ENCODE assay signal across 8 cellular contexts in genomic region chrX:10199212-10199611, GRCh38. TPM values are rescaled to one million over a fixed set of nuclear protein-coding genes. Genes with fewer than 3 reads are reported as not detected.
DNase-seq lines count a peak whose midpoint lies in the region; ATAC-seq and TF ChIP-seq lines count a peak whose summit lies in the region.

No MANE protein-coding gene starts in this region.

- WGBS in mammary epithelial cell (ENCODE audit: low coverage, missing lambda C conversion rate) = 82% methylated on average over 6 of the region's 6 CpGs
- WGBS in aorta, 2 donors = 76 to 79% methylated on average over 6 of the region's 6 CpGs

- H3K27me3 Mint-ChIP-seq in MCF 10A (ENCODE audit: insufficient read depth, unreplicated experiment) (no peaks in the 10 kb centered on the region), WTC11 (ENCODE audit: low read depth) (no peaks in the 10 kb centered on the region)
- no peaks in the 10 kb centered on the region for H3K27me3 Mint-ChIP-seq in effector memory CD8-positive, alpha-beta T cell

- dilution Hi-C loops in mammary epithelial cell (cut with HindIII; ENCODE audit: low sequenced_read_pairs) = loop anchor here (10.0 to 25.0 kb wide), 3 partner anchors 446 to 938 kb away; no protein-coding TSS in a partner anchor

- H3K9me3 Mint-ChIP-seq in MCF 10A (ENCODE audit: unreplicated experiment) (peaks cover 8% of the 10 kb centered on the region), WTC11 (no peaks in the 10 kb centered on the region)
- no peaks in the 10 kb centered on the region for H3K9me3 Mint-ChIP-seq in effector memory CD8-positive, alpha-beta T cell

- H3K36me3 ChIP-seq in mammary epithelial cell (ENCODE audit: insufficient read depth, low read length) (no peaks in the 10 kb centered on the region), aorta (ENCODE audit: control insufficient read depth in 1 of 2, insufficient read depth in 2 of 2, low read length in 1 of 2) (no peaks in the 10 kb centered on the region), brain microvascular endothelial cell (replicated peaks) (no peaks in the 10 kb centered on the region)

- no peak overlapping the region for H3K4me2 ChIP-seq in mammary epithelial cell (ENCODE audit: insufficient read depth, low read depth, low read length)

- TF ChIP-seq CTCF in MCF 10A (IDR thresholded peaks at IDR 0.05; ENCODE audit: unreplicated experiment) (no peak), mammary epithelial cell (conservative IDR thresholded peaks at IDR 0.05 in 1 of 2, IDR thresholded peaks at IDR 0.05 in 1 of 2; ENCODE audit: extremely low read depth in 1 of 2, insufficient read depth in 1 of 2, low read depth in 1 of 2, low read length in 2 of 2) (no peak), brain microvascular endothelial cell (IDR thresholded peaks at IDR 0.05; ENCODE audit: low read depth, low read length, missing control alignments) (no peak), WTC11 (IDR thresholded peaks at IDR 0.05) (no peak)

- no peaks in the 10 kb centered on the region for H4K20me1 ChIP-seq in mammary epithelial cell (ENCODE audit: insufficient read depth, low read length)

- H3K4me3 Mint-ChIP-seq in MCF 10A (ENCODE audit: unreplicated experiment) (no peak overlapping the region), WTC11 (no peak overlapping the region)
- no peak overlapping the region for H3K4me3 Mint-ChIP-seq in effector memory CD8-positive, alpha-beta T cell

- in situ Hi-C loops in mammary epithelial cell (cut with MboI; ENCODE audit: low sequenced_read_pairs in 2 of 2) (loop anchor here (25.0 kb wide), 3 partner anchors 413 to 913 kb away; partner anchors contain the start of genes HCCS (in 1 of the 2) and MID1 (in 1 of the 2)), brain microvascular endothelial cell (cut with HindIII; ENCODE audit: low pct_ligation_motif_present, low sequenced_read_pairs) (loop anchor here (25.0 kb wide), 1 partner anchor 913 kb away; the partner anchor contains the start of gene HCCS)

- DNase-seq in MCF 10A (ENCODE audit: unreplicated experiment) (peak; percentile 17), mammary epithelial cell (no peak), aorta (peak in 1 of 2 donors; percentile 83), brain microvascular endothelial cell (no peak), NCI-H187 (lab: John Stamatoyannopoulos, UW) (no peak), WTC11 (ENCODE audit: low spot score) (no peak)
- no peak for DNase-seq in effector memory CD8-positive, alpha-beta T cell

- H3K4me3 ChIP-seq in mammary epithelial cell (replicated peaks in 1 of 3; ENCODE audit: insufficient read depth in 1 of 3, low read depth in 2 of 3, low read length in 3 of 3) = no peak overlapping the region
- H3K4me3 ChIP-seq in aorta (ENCODE audit: low read length in 2 of 2) = no peak overlapping the region
- H3K4me3 ChIP-seq in brain microvascular endothelial cell (ENCODE audit: low read depth, low read length) = no peak overlapping the region

- no peak overlapping the region for H2AFZ ChIP-seq in mammary epithelial cell (ENCODE audit: low read depth, low read length)

- peaks cover 13% of the 10 kb centered on the region for H3K36me3 Mint-ChIP-seq in MCF 10A (ENCODE audit: insufficient read depth, unreplicated experiment)
- no peaks in the 10 kb centered on the region for H3K36me3 Mint-ChIP-seq in effector memory CD8-positive, alpha-beta T cell (ENCODE audit: insufficient read depth)
- H3K36me3 Mint-ChIP-seq in WTC11 = peaks cover 10% of the 10 kb centered on the region

- H3K27ac Mint-ChIP-seq in MCF 10A (ENCODE audit: low read depth, unreplicated experiment) (no peak overlapping the region), WTC11 (no peak overlapping the region)
- H3K27ac Mint-ChIP-seq in effector memory CD8-positive, alpha-beta T cell = peak overlapping the region in 1 of 2 donors; percentile 19

- peaks cover 6% of the 10 kb centered on the region for H3K4me1 Mint-ChIP-seq in MCF 10A (ENCODE audit: insufficient read depth, unreplicated experiment)
- H3K4me1 Mint-ChIP-seq in effector memory CD8-positive, alpha-beta T cell (ENCODE audit: low read depth in 2 of 2) = peaks cover 0 to 2% of the 10 kb centered on the region in 2 donors
- no peaks in the 10 kb centered on the region for H3K4me1 Mint-ChIP-seq in WTC11

- ATAC-seq in HG03565 (IDR thresholded peaks at IDR 0.05; ENCODE audit: unreplicated experiment) = peak; percentile 96
- peak; percentile 71 for ATAC-seq in effector memory CD8-positive, alpha-beta T cell (replicated peaks)
- peak; percentile 44 for ATAC-seq in aorta (ENCODE audit: low FRiP score)
- ATAC-seq in WTC11 = no peak

- H3K9me3 ChIP-seq in mammary epithelial cell (replicated peaks; ENCODE audit: insufficient read depth, low read length) (no peaks in the 10 kb centered on the region), aorta (ENCODE audit: control insufficient read depth, low read length) (no peaks in the 10 kb centered on the region)

- intact Hi-C loops in MCF 10A (cut with micrococcal nuclease) (no loop called here), mammary epithelial cell (cut with micrococcal nuclease) (no loop called here), aorta (cut with DNase I) (loop anchor here in 1 of 2 donors (5.0 to 10.0 kb wide), 2 partner anchors 418 to 906 kb away; no protein-coding TSS in a partner anchor)

- POLR2A ChIA-PET in MCF 10A (lab: Yijun Ruan, JAX) (no interaction called here), WTC11 (lab: Charles Lee) (no interaction called here)

- CTCF ChIA-PET in MCF 10A (lab: Yijun Ruan, JAX) = interaction anchor here (0.8 to 3.5 kb wide), 3 partner anchors 9 to 523 kb away, joined by 3 to 22 read pairs (median 3); no protein-coding TSS in a partner anchor
- CTCF ChIA-PET in mammary epithelial cell (lab: Charles Lee; ENCODE audit: low non-redundant PET) = no interaction called here
- CTCF ChIA-PET in WTC11 (lab: Charles Lee) = no interaction called here

- no TSS peak for BruUV-seq in MCF 10A (replicated peaks; lab: Mats Ljungman, UMichigan)
- no TSS peak for BruUV-seq in mammary epithelial cell (replicated peaks; lab: Mats Ljungman, UMichigan)

- no peaks in the 10 kb centered on the region for H3K79me2 ChIP-seq in mammary epithelial cell (ENCODE audit: insufficient read depth, low read length)

- H3K27ac ChIP-seq in mammary epithelial cell (ENCODE audit: insufficient read depth, low read depth, low read length) = no peak overlapping the region
- no peak overlapping the region for H3K27ac ChIP-seq in aorta (ENCODE audit: low read depth in 1 of 2, low read length in 2 of 2)
- no peak overlapping the region for H3K27ac ChIP-seq in brain microvascular endothelial cell

- H3K4me1 ChIP-seq in mammary epithelial cell (ENCODE audit: insufficient read depth, low read length) (no peaks in the 10 kb centered on the region), aorta (ENCODE audit: control insufficient read depth in 1 of 2, insufficient read depth in 2 of 2, low read length in 2 of 2) (no peaks in the 10 kb centered on the region)

- no peaks in the 10 kb centered on the region for H3K27me3 ChIP-seq in mammary epithelial cell (ENCODE audit: insufficient read depth, low read length)
- no peaks in the 10 kb centered on the region for H3K27me3 ChIP-seq in aorta (ENCODE audit: control insufficient read depth in 1 of 2, insufficient read depth in 2 of 2, low read length in 1 of 2)
- no peaks in the 10 kb centered on the region for H3K27me3 ChIP-seq in brain microvascular endothelial cell (replicated peaks)

- no peak overlapping the region for H3K9ac ChIP-seq in mammary epithelial cell (ENCODE audit: insufficient read depth, low read length)

TF ChIP-seq in WTC11, 78 proteins besides CTCF, POLR2A, EP300 and RAD21 (continues in another document):
- no peak for TF ChIP-seq TEAD1 (CRISPR knock-in tag; IDR thresholded peaks at IDR 0.05)
- TF ChIP-seq ZNF281 (CRISPR knock-in tag; IDR thresholded peaks at IDR 0.05) = no peak
- no peak for TF ChIP-seq ZNF263 (CRISPR knock-in tag; IDR thresholded peaks at IDR 0.05; ENCODE audit: low read depth)
- no peak for TF ChIP-seq FOXP1 (CRISPR knock-in tag; IDR thresholded peaks at IDR 0.05; ENCODE audit: borderline replicate concordance)
- TF ChIP-seq E2F1 (CRISPR knock-in tag; IDR thresholded peaks at IDR 0.05) = no peak
- TF ChIP-seq ATF1 (CRISPR knock-in tag; IDR thresholded peaks at IDR 0.05) = no peak
- TF ChIP-seq GRHL2 (CRISPR knock-in tag; IDR thresholded peaks at IDR 0.05; ENCODE audit: insufficient replicate concordance, severe bottlenecking) = no peak
- no peak for TF ChIP-seq RORB (CRISPR knock-in tag; IDR thresholded peaks at IDR 0.05)

RNA-seq across cellular contexts. Expression of gene CLCN4, which starts 42.4 kb away (rescaled TPM):
- total RNA-seq in MCF 10A (2022) (7.3 and 9.3 TPM in 2 replicates), mammary epithelial cell (1 to 10 TPM; 2.4 to 7.0 TPM), aorta (1 to 10 TPM; 3.8 to 8.6 TPM), WTC11 (2021) (8.1 to 8.9 TPM (median 8.7 TPM) in 3 replicates)
- polyA plus RNA-seq in mammary epithelial cell (1.0 TPM), aorta (under 1 TPM; 0.67 to 0.88 TPM)
- 6.1 TPM for polyA minus RNA-seq in mammary epithelial cell
